18 cellular contexts compared by ENCODE assay signal in the genomic region with DNA sequence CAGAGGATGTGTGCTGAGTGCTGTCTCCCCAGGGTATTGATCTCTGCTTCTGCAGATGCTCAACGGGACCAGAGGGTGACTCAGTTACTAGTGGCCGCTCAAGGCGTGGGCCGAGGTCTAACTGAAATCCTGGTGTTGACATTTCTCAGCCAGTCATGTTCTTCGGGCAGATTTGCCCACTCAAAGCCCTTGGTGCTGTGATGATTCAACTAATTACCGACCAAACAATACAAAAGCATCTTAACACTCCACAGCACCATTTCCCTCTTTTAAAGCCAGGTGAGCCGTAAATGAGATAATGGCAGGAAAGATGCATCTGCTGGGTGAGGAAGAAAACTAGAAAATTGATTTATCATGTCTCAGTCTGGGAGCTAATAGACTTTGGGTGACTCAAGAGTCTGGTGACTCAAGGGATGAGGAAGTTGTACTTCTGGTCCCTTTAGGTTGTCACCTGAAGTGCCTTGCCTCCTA. TPM values are rescaled to one million over a fixed set of nuclear protein-coding genes. Genes with fewer than 3 reads are reported as not detected.
DNase-seq lines count a peak whose midpoint lies in the region; ATAC-seq and TF ChIP-seq lines count a peak whose summit lies in the region.
"Had no signal": no experiment of that assay in that cellular context is flagged by ENCODE, and none has a peak within 500 bp of the region (broad histone marks: within the 10 kb centered on the region; RNA-seq: fewer than 3 reads in every experiment).

No MANE protein-coding gene starts in this region.

- WGBS in smooth muscle cell (ENCODE audit: low lambda C conversion rate), result 18% methylated on average over 7 of the region's 7 CpGs
- 83% methylated on average over 7 of the region's 7 CpGs for WGBS in esophagus muscularis mucosa

- no peak for TF ChIP-seq CTCF in smooth muscle cell (IDR thresholded peaks at IDR 0.05; ENCODE audit: borderline replicate concordance, insufficient read depth, poor library complexity, severe bottlenecking)
- TF ChIP-seq CTCF in esophagus muscularis mucosa (IDR thresholded peaks at IDR 0.05), result no peak

- H3K27ac ChIP-seq in smooth muscle cell (ENCODE audit: low read depth), result peak overlapping the region; percentile 83
- no peak overlapping the region for H3K27ac ChIP-seq in esophagus muscularis mucosa (replicated peaks in 1 of 4)
- H3K27ac ChIP-seq: parathyroid adenoma had no signal

- H3K36me3 ChIP-seq in smooth muscle cell (ENCODE audit: low read depth) (no peaks in the 10 kb centered on the region), esophagus muscularis mucosa (no peaks in the 10 kb centered on the region)

- no peak overlapping the region for H2AFZ ChIP-seq in smooth muscle cell (ENCODE audit: low read depth)
- H2AFZ ChIP-seq: parathyroid adenoma had no signal

- H3F3A ChIP-seq in smooth muscle cell (ENCODE audit: low read depth), result peaks cover 20% of the 10 kb centered on the region

- no peak overlapping the region for H3K4me2 ChIP-seq in smooth muscle cell
- H3K4me2 ChIP-seq: A549 had no signal

- H3K4me1 ChIP-seq in smooth muscle cell (ENCODE audit: low read depth) (no peaks in the 10 kb centered on the region), esophagus muscularis mucosa (no peaks in the 10 kb centered on the region)
- H3K4me1 ChIP-seq: parathyroid adenoma had no signal

- H3K4me3 ChIP-seq in smooth muscle cell, result no peak overlapping the region
- H3K4me3 ChIP-seq in esophagus muscularis mucosa, result no peak overlapping the region
- H3K4me3 ChIP-seq: A549 had no signal

- no peaks in the 10 kb centered on the region for H3K9me3 ChIP-seq in smooth muscle cell (replicated peaks; ENCODE audit: low read depth)
- H3K9me3 ChIP-seq in esophagus muscularis mucosa, result no peaks in the 10 kb centered on the region
- H3K9me3 ChIP-seq: A549 had no signal

- DNase-seq in NCI-H82 (lab: John Stamatoyannopoulos, UW), result peak; percentile 23
- no peak for DNase-seq in NCI-H82 treated with DMSO at 0.1 percent for 48 hours (lab: John Stamatoyannopoulos, UW; ENCODE audit: unreplicated experiment)
- peak; percentile 78 for DNase-seq in NCI-H146 treated with DMSO at 0.1 percent for 48 hours (lab: John Stamatoyannopoulos, UW; ENCODE audit: unreplicated experiment)
- peak; percentile 7 for DNase-seq in SW480 (ENCODE audit: low spot score)
- DNase-seq in smooth muscle cell (lab: John Stamatoyannopoulos, UW; ENCODE audit: unreplicated experiment), result no peak
- no peak for DNase-seq in germinal center (ENCODE audit: low spot score)
- no peak for DNase-seq in esophagus muscularis mucosa (ENCODE audit: extremely low spot score)
- DNase-seq: activated naive CD8-positive, alpha-beta T cell treated with anti-CD3 and anti-CD28 coated beads for 36 hours; cerebellar nuclear complex; midbrain; NCI-H1694; OCI-M1; T-helper 1 cell had no signal

- ATAC-seq in HG03565 (IDR thresholded peaks at IDR 0.05; ENCODE audit: unreplicated experiment), result no peak
- ATAC-seq: A549, HCT116 had no signal

- TF ChIP-seq EP300 in esophagus muscularis mucosa (IDR thresholded peaks at IDR 0.05), result no peak

- no peaks in the 10 kb centered on the region for H4K20me1 ChIP-seq in smooth muscle cell (ENCODE audit: low read depth)

- intact Hi-C loops in esophagus muscularis mucosa (cut with DNase I), result no loop called here

- no peaks in the 10 kb centered on the region for H3K79me2 ChIP-seq in smooth muscle cell (ENCODE audit: low read depth)
- H3K79me2 ChIP-seq: parathyroid adenoma had no signal

- peak overlapping the region; percentile 65 for H3K9ac ChIP-seq in smooth muscle cell (ENCODE audit: low read depth)
- H3K9ac ChIP-seq: parathyroid adenoma had no signal

- no peak for TF ChIP-seq POLR2A in esophagus muscularis mucosa (IDR thresholded peaks at IDR 0.05; ENCODE audit: low read depth)

- H3K27me3 ChIP-seq in smooth muscle cell (ENCODE audit: low read depth), result no peaks in the 10 kb centered on the region
- H3K27me3 ChIP-seq in esophagus muscularis mucosa, result peaks cover 0 to 5% (median 0%) of the 10 kb centered on the region in 4 donors

RNA-seq across cellular contexts. Expression of a gene that starts 32.7 kb away (rescaled TPM):
- not detected in 2 replicates for total RNA-seq in smooth muscle cell
- polyA plus RNA-seq in smooth muscle cell, result not detected in 2 replicates
- not detected for total RNA-seq in esophagus muscularis mucosa
- total RNA-seq: activated naive CD8-positive, alpha-beta T cell treated with anti-CD3 and anti-CD28 coated beads for 36 hours had no signal
- polyA plus RNA-seq: A549, keratinocyte had no signal

RNA-seq across cellular contexts. Expression of a gene that starts 46.7 kb away (rescaled TPM):
- total RNA-seq in smooth muscle cell, result 15.7 and 36.4 TPM in 2 replicates
- 32.8 and 40.1 TPM in 2 replicates for polyA plus RNA-seq in smooth muscle cell
- total RNA-seq in esophagus muscularis mucosa, result 1 to 10 TPM; 5.3 to 8.7 (median 7.8) TPM
- total RNA-seq: activated naive CD8-positive, alpha-beta T cell treated with anti-CD3 and anti-CD28 coated beads for 36 hours had no signal

RNA-seq across cellular contexts. Expression of a gene that starts 56.8 kb away (rescaled TPM):
- 0.18 and 1.4 TPM in 2 replicates for total RNA-seq in smooth muscle cell
- polyA plus RNA-seq in smooth muscle cell, result 0.69 and 2.0 TPM in 2 replicates
- 1 to 10 TPM in 2 of 4 donors, under 1 TPM in 2; 0.83 to 3.7 (median 1.4) TPM for total RNA-seq in esophagus muscularis mucosa

Comparison
In these comparisons a context has a peak if more than half of its experiments do, and no peak if none do; other contexts are left out.
1. DNase-seq: peak in NCI-H82 (single experiment), NCI-H146 treated with DMSO at 0.1 percent for 48 hours (single experiment) and SW480 (single experiment); none in NCI-H82 treated with DMSO at 0.1 percent for 48 hours (single experiment), smooth muscle cell (single experiment), germinal center (single experiment) and esophagus muscularis mucosa (single experiment).